In genomic region chr1:29506678-29507225, GRCh38 we compare ENCODE assay signal across 21 cellular contexts.
DNase-seq lines count a peak whose midpoint lies in the region; ATAC-seq, FAIRE-seq and TF ChIP-seq lines count a peak whose summit lies in the region.
"Had no signal": no experiment of that assay in that cellular context is flagged by ENCODE, and none has a peak within 500 bp of the region (broad histone marks: within the 10 kb centered on the region; RNA-seq: fewer than 3 reads in every experiment).

No MANE protein-coding gene starts in this region.

- H3K4me1 Mint-ChIP-seq in type B pancreatic cell (ENCODE audit: unreplicated experiment): peaks cover 10% of the 10 kb centered on the region
- H3K4me1 Mint-ChIP-seq: CD14-positive monocyte had no signal

- H3K9me3 ChIP-seq in right lobe of liver: no peaks in the 10 kb centered on the region
- H3K9me3 ChIP-seq in HepG2 (ENCODE audit: low read length): no peaks in the 10 kb centered on the region
- no peaks in the 10 kb centered on the region for H3K9me3 ChIP-seq in colonic mucosa

- no peak for TF ChIP-seq CTCF in right lobe of liver (IDR thresholded peaks at IDR 0.05)
- TF ChIP-seq CTCF in HepG2 (CRISPR knock-in tag; IDR thresholded peaks at IDR 0.05): no peak
- no peak for TF ChIP-seq CTCF in colonic mucosa (IDR thresholded peaks at IDR 0.05)
- no peak for TF ChIP-seq CTCF in type B pancreatic cell (conservative IDR thresholded peaks at IDR 0.05)

- intact Hi-C loops in right lobe of liver (cut with DNase I): no loop called here
- intact Hi-C loops in HepG2 (cut with micrococcal nuclease; ENCODE audit: unreplicated experiment): no loop called here
- intact Hi-C loops in colonic mucosa (cut with DNase I): no loop called here

- in situ Hi-C loops in HepG2 (cut with HindIII; ENCODE audit: extremely low pct_ligation_motif_present, low pct_unique_long_range_greater_than_20kb): no loop called here

- H3K4me2 ChIP-seq in HepG2 (ENCODE audit: low read depth, low read length): no peak overlapping the region

- H3K79me2 ChIP-seq in HepG2 (ENCODE audit: insufficient read depth, low read length): no peaks in the 10 kb centered on the region

- no peak for TF ChIP-seq RAD21 in HepG2 (CRISPR knock-in tag; IDR thresholded peaks at IDR 0.05)

- H4K20me1 ChIP-seq in HepG2 (ENCODE audit: insufficient read depth, low read length): no peaks in the 10 kb centered on the region

- H3K4me3 ChIP-seq in right lobe of liver: no peak overlapping the region
- H3K4me3 ChIP-seq in HepG2 (replicated peaks in 1 of 3; ENCODE audit: insufficient read depth in 1 of 3, low read depth in 2 of 3, low read length in 3 of 3): no peak overlapping the region
- H3K4me3 ChIP-seq in colonic mucosa: no peak overlapping the region
- H3K4me3 ChIP-seq: SK-N-MC had no signal

- H3K4me1 ChIP-seq in right lobe of liver (no peaks in the 10 kb centered on the region), HepG2 (ENCODE audit: insufficient read depth, low read length) (peaks cover 14% of the 10 kb centered on the region), colonic mucosa (no peaks in the 10 kb centered on the region)

- no peak overlapping the region for H3K27ac ChIP-seq in right lobe of liver
- H3K27ac ChIP-seq in HepG2 (ENCODE audit: extremely low read length, insufficient read depth, low read length): no peak overlapping the region
- H3K27ac ChIP-seq in colonic mucosa: no peak overlapping the region
- H3K27ac ChIP-seq: SK-N-MC had no signal

- H3K36me3 ChIP-seq in right lobe of liver (no peaks in the 10 kb centered on the region), HepG2 (replicated peaks in 1 of 2; ENCODE audit: control insufficient read depth in 1 of 2, insufficient read depth in 2 of 2, low read length in 2 of 2) (no peaks in the 10 kb centered on the region), colonic mucosa (no peaks in the 10 kb centered on the region)

- DNase-seq in right lobe of liver (peak in 2 of 3 donors; percentile 2 to 35), HepG2 (ENCODE audit: low spot score) (no peak), colonic mucosa (peak; percentile 8), mesenteric fat pad (ENCODE audit: low spot score) (peak; percentile 80), type B pancreatic cell (ENCODE audit: extremely low spot score, unreplicated experiment) (peak; percentile 56), NCI-H1105 (lab: John Stamatoyannopoulos, UW) (no peak), GM19240 (ENCODE audit: insufficient read length, low spot score) (no peak), glomerular visceral epithelial cell (ENCODE audit: extremely low spot score) (no peak)
- DNase-seq: AML-193, DMS 273 treated with DMSO at 0.1 percent for 48 hours, GF-D8, IMR-90, Karpas-422, MM.1S, NCI-H187 treated with DMSO at 0.1 percent for 48 hours, NCI-H510A had no signal

- no peak overlapping the region for H3K4me3 Mint-ChIP-seq in type B pancreatic cell
- H3K4me3 Mint-ChIP-seq: CD14-positive monocyte had no signal

- no TSS peak for BruUV-seq in HepG2 (replicated peaks; lab: Mats Ljungman, UMichigan)

- H3K9ac ChIP-seq in HepG2 (ENCODE audit: insufficient read depth, low read depth, low read length) (no peak overlapping the region), colonic mucosa (ENCODE audit: low read depth in 2 of 2, low read length in 2 of 2) (no peak overlapping the region)

- CTCF ChIA-PET in HepG2 (lab: Yijun Ruan, JAX; ENCODE audit: low intra/inter-chr PET ratio, low total read pairs): no interaction called here

- no peaks in the 10 kb centered on the region for H3K36me3 Mint-ChIP-seq in type B pancreatic cell
- H3K36me3 Mint-ChIP-seq: CD14-positive monocyte had no signal

- no peak for TF ChIP-seq POLR2A in right lobe of liver (IDR thresholded peaks at IDR 0.05)
- TF ChIP-seq POLR2A in HepG2 (IDR thresholded peaks at IDR 0.05; ENCODE audit: insufficient read depth in 1 of 2, low read depth in 2 of 2, low read length in 2 of 2): no peak

- no peak for FAIRE-seq in HepG2 (lab: Jason Lieb, UNC)
- FAIRE-seq: GM12892, H54 had no signal

- H3K27me3 ChIP-seq in right lobe of liver (no peaks in the 10 kb centered on the region), HepG2 (ENCODE audit: control insufficient read depth in 1 of 2, insufficient read depth in 2 of 2, low read length in 2 of 2) (peaks cover 0 to 7% of the 10 kb centered on the region in 2 experiments; a peak in 1 of 5 replicates), colonic mucosa (peaks cover 6% of the 10 kb centered on the region)

- H3K27ac Mint-ChIP-seq in type B pancreatic cell: no peak overlapping the region

- TF ChIP-seq EP300 in HepG2 (IDR thresholded peaks at IDR 0.05; ENCODE audit: low read depth in 2 of 2, low read length in 2 of 2): no peak
- TF ChIP-seq EP300 in HepG2 (CRISPR knock-in tag; IDR thresholded peaks at IDR 0.05; ENCODE audit: borderline replicate concordance): no peak

- 61% methylated on average over 6 of the region's 12 CpGs for WGBS in right lobe of liver (ENCODE audit: insufficient coverage, low coverage, low lambda C conversion rate, missing lambda C conversion rate)
- 33% methylated on average over 10 of the region's 12 CpGs for WGBS in HepG2 (ENCODE audit: low lambda C conversion rate)

- H2AFZ ChIP-seq in HepG2 (ENCODE audit: low read length): no peak overlapping the region

- H3K9me3 Mint-ChIP-seq in type B pancreatic cell: no peaks in the 10 kb centered on the region
- H3K9me3 Mint-ChIP-seq: CD14-positive monocyte had no signal

- peaks cover 12% of the 10 kb centered on the region for H3K27me3 Mint-ChIP-seq in type B pancreatic cell

- POLR2A ChIA-PET in HepG2 (lab: Yijun Ruan, JAX): no interaction called here

- ATAC-seq in right lobe of liver: no peak
- ATAC-seq in HepG2: no peak
- ATAC-seq: Panc1 had no signal

TF ChIP-seq in HepG2, 621 proteins besides CTCF, POLR2A, EP300 and RAD21:
- TF ChIP-seq ZNF564 (CRISPR knock-in tag; IDR thresholded peaks at IDR 0.05) (no peak), ZNF367 (CRISPR knock-in tag; IDR thresholded peaks at IDR 0.05; ENCODE audit: borderline replicate concordance) (no peak), ZNF558 (CRISPR knock-in tag; IDR thresholded peaks at IDR 0.05; ENCODE audit: borderline replicate concordance) (no peak), EEA1 (CRISPR knock-in tag; IDR thresholded peaks at IDR 0.05; ENCODE audit: borderline replicate concordance) (no peak), KDM6A (CRISPR knock-in tag; IDR thresholded peaks at IDR 0.05; ENCODE audit: low read depth) (no peak), NR1H2 (CRISPR knock-in tag; IDR thresholded peaks at IDR 0.05; ENCODE audit: borderline replicate concordance, low read depth) (no peak), ZNF891 (CRISPR knock-in tag; IDR thresholded peaks at IDR 0.05) (no peak), ZFP62 (CRISPR knock-in tag; IDR thresholded peaks at IDR 0.05) (no peak), IRF1 (CRISPR knock-in tag; IDR thresholded peaks at IDR 0.05; ENCODE audit: low read depth) (no peak), CERS6 (CRISPR knock-in tag; IDR thresholded peaks at IDR 0.05) (no peak), ZFP37 (CRISPR knock-in tag; IDR thresholded peaks at IDR 0.05; ENCODE audit: borderline replicate concordance) (no peak)
- TF ChIP-seq, protein P1, sequence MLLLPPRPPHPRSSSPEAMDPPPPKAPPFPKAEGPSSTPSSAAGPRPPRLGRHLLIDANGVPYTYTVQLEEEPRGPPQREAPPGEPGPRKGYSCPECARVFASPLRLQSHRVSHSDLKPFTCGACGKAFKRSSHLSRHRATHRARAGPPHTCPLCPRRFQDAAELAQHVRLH (CRISPR knock-in tag; IDR thresholded peaks at IDR 0.05; ENCODE audit: borderline replicate concordance, low read depth): no peak
- TF ChIP-seq, protein P2, sequence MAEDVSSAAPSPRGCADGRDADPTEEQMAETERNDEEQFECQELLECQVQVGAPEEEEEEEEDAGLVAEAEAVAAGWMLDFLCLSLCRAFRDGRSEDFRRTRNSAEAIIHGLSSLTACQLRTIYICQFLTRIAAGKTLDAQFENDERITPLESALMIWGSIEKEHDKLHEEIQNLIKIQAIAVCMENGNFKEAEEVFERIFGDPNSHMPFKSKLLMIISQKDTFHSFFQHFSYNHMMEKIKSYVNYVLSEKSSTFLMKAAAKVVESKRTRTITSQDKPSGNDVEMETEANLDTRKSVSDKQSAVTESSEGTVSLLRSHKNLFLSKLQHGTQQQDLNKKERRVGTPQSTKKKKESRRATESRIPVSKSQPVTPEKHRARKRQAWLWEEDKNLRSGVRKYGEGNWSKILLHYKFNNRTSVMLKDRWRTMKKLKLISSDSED (CRISPR knock-in tag; IDR thresholded peaks at IDR 0.05): no peak
TF ChIP-seq in HepG2: peak in this region for 0.

Comparison
In these comparisons a context has a peak if more than half of its experiments do, and no peak if none do; other contexts are left out.
1. DNase-seq: peak in right lobe of liver (2 of 3), colonic mucosa (single experiment), mesenteric fat pad (single experiment) and type B pancreatic cell (single experiment); none in HepG2 (single experiment), NCI-H1105 (single experiment), GM19240 (single experiment) and glomerular visceral epithelial cell (single experiment).